Comparison of ENCODE assay signal across 17 cellular contexts in the genomic region with DNA sequence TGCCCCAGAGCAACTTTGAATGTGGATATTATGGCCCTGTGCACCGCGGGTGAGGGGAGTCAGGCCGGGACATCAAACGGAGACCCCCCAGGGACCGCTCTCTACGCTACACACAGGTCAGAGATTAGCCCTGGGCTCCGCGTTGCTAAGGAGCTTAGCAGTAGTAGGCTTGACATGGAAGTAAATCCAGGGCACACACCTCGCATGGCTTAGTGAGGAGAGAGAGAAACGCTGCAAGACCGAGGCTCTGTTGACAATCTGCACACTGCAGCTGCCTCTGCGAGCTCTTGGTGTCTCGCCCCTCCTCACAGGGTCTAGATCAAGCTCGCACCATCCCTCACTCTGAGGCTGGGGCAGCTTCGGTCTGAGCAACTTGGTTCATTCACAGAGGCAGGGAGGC.
"Had no signal": no experiment of that assay in that cellular context is flagged by ENCODE, and none has a peak within 500 bp of the region (broad histone marks: within the 10 kb centered on the region; RNA-seq: fewer than 3 reads in every experiment).

No MANE protein-coding gene starts in this region.

- H3K9me3 Mint-ChIP-seq: activated naive CD8-positive, alpha-beta T cell treated with anti-CD3 and anti-CD28 coated beads, Interleukin-2, amount 50 U/mL, for 24 hours; activated T-helper 17 cell treated with anti-CD3 and anti-CD28 coated beads, Interleukin-2, amount 50 U/mL, for 72 hours; stimulated activated effector memory CD8-positive, alpha-beta T cell treated with anti-CD3 and anti-CD28 coated beads, Interleukin-12 subunit alpha, Interleukin-12 subunit beta, amount 100 ng/mL, for 72 hours had no signal

- H3K27ac Mint-ChIP-seq: activated naive CD8-positive, alpha-beta T cell treated with anti-CD3 and anti-CD28 coated beads, Interleukin-2, amount 50 U/mL, for 24 hours; activated T-helper 17 cell treated with anti-CD3 and anti-CD28 coated beads, Interleukin-2, amount 50 U/mL, for 72 hours; stimulated activated effector memory CD8-positive, alpha-beta T cell treated with anti-CD3 and anti-CD28 coated beads, Interleukin-12 subunit alpha, Interleukin-12 subunit beta, amount 100 ng/mL, for 72 hours had no signal

- DNase-seq: activated CD4-positive, alpha-beta T cell treated with anti-CD3 and anti-CD28 coated beads, Interleukin-2, amount 50 U/mL, for 1 hour; activated CD8-positive, alpha-beta memory T cell treated with anti-CD3 and anti-CD28 coated beads for 24 hours; activated naive CD4-positive, alpha-beta T cell treated with Interleukin-2 at 50 U/mL for 16 hours; activated naive CD8-positive, alpha-beta T cell treated with anti-CD3 and anti-CD28 coated beads, Interleukin-2, amount 50 U/mL, for 24 hours; activated T-cell treated with anti-CD3 and anti-CD28 coated beads for 4 hours; aorta; cerebellar nuclear complex; effector memory CD4-positive, alpha-beta T cell; foreskin melanocyte; heart left ventricle; left colon; midbrain; occipital lobe; thyroid gland had no signal

- ATAC-seq: activated CD4-positive, CD25-positive, alpha-beta regulatory T cell treated with anti-CD3 and anti-CD28 coated beads, Interleukin-2, amount 50 U/mL, for 24 hours; activated naive CD8-positive, alpha-beta T cell treated with anti-CD3 and anti-CD28 coated beads, Interleukin-2, amount 50 U/mL, for 24 hours; activated T-helper 17 cell treated with anti-CD3 and anti-CD28 coated beads, Interleukin-2, amount 50 U/mL, for 72 hours; left colon; stimulated activated effector memory CD8-positive, alpha-beta T cell treated with anti-CD3 and anti-CD28 coated beads, Interleukin-12 subunit alpha, Interleukin-12 subunit beta, amount 100 ng/mL, for 72 hours had no signal

- H3K27me3 Mint-ChIP-seq: activated naive CD8-positive, alpha-beta T cell treated with anti-CD3 and anti-CD28 coated beads, Interleukin-2, amount 50 U/mL, for 24 hours had no signal

- H3K4me1 Mint-ChIP-seq: activated naive CD8-positive, alpha-beta T cell treated with anti-CD3 and anti-CD28 coated beads, Interleukin-2, amount 50 U/mL, for 24 hours; activated T-helper 17 cell treated with anti-CD3 and anti-CD28 coated beads, Interleukin-2, amount 50 U/mL, for 72 hours; stimulated activated effector memory CD8-positive, alpha-beta T cell treated with anti-CD3 and anti-CD28 coated beads, Interleukin-12 subunit alpha, Interleukin-12 subunit beta, amount 100 ng/mL, for 72 hours had no signal

- H3K36me3 Mint-ChIP-seq: stimulated activated effector memory CD8-positive, alpha-beta T cell treated with anti-CD3 and anti-CD28 coated beads, Interleukin-12 subunit alpha, Interleukin-12 subunit beta, amount 100 ng/mL, for 72 hours had no signal

- H3K4me3 Mint-ChIP-seq: activated naive CD8-positive, alpha-beta T cell treated with anti-CD3 and anti-CD28 coated beads, Interleukin-2, amount 50 U/mL, for 24 hours; activated T-helper 17 cell treated with anti-CD3 and anti-CD28 coated beads, Interleukin-2, amount 50 U/mL, for 72 hours; stimulated activated effector memory CD8-positive, alpha-beta T cell treated with anti-CD3 and anti-CD28 coated beads, Interleukin-12 subunit alpha, Interleukin-12 subunit beta, amount 100 ng/mL, for 72 hours had no signal
